ENCODE assay signal across 22 cellular contexts in the genomic region with DNA sequence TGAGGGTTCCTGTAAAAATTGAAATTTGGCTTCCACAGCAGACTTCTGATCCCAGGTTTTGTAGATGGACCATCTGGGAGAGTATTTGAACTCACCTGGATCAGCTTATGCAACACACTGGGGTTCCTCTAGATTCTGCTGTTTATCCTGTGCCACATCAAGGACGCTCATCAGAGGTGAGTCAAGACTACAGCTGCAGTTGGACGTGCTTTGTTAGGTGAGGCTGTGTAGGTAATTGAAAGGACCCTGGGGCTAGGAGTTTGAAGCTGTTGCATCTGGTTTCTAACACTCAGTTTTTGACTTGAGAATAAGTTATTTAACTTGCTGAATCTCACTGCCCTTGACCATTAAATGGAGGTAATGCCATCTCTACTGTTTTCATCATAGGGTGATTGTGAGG.
DNase-seq lines count a peak whose midpoint lies in the region; FAIRE-seq and TF ChIP-seq lines count a peak whose summit lies in the region.
"Had no signal": no experiment of that assay in that cellular context is flagged by ENCODE, and none has a peak within 500 bp of the region (broad histone marks: within the 10 kb centered on the region; RNA-seq: fewer than 3 reads in every experiment).

No MANE protein-coding gene starts in this region.

- H4K8ac ChIP-seq in trophoblast cell (ENCODE audit: low read depth, low read length) = no peak overlapping the region

- H3K4me3 ChIP-seq in bronchial epithelial cell (ENCODE audit: low read depth, low read length) = no peak overlapping the region
- H3K4me3 ChIP-seq in trophoblast cell (ENCODE audit: low read depth, low read length) = no peak overlapping the region
- H3K4me3 ChIP-seq: BLaER1, GM12878, GM23248 had no signal

- no peak overlapping the region for H2BK5ac ChIP-seq in trophoblast cell (ENCODE audit: low read depth, low read length, poor library complexity)

- no peaks in the 10 kb centered on the region for H3K79me2 ChIP-seq in trophoblast cell (ENCODE audit: control insufficient read depth, insufficient read depth, low read length, poor library complexity)

- H3K9me3 ChIP-seq in trophoblast cell (ENCODE audit: insufficient read depth, low read depth, low read length) = no peaks in the 10 kb centered on the region
- H3K9me3 ChIP-seq: BLaER1, Caco-2 had no signal

- H3K27ac ChIP-seq in trophoblast cell (ENCODE audit: low read depth, low read length) = no peak overlapping the region
- H3K27ac ChIP-seq: 22Rv1, BLaER1, C4-2B, GM23248 had no signal

- no peak overlapping the region for H2AK5ac ChIP-seq in trophoblast cell (ENCODE audit: low read length)

- H3K4me2 ChIP-seq in trophoblast cell (ENCODE audit: low read length) = no peak overlapping the region
- H3K4me2 ChIP-seq: BLaER1 had no signal

- peak; percentile 7 for FAIRE-seq in bronchial epithelial cell (lab: Jason Lieb, UNC)
- FAIRE-seq: A204.1, GM12878, GM19239 had no signal

- DNase-seq in NCI-H69 (lab: John Stamatoyannopoulos, UW) = peak; percentile 2
- no peak for DNase-seq in bronchial epithelial cell (ENCODE audit: low read depth)
- DNase-seq in islet precursor cell = peak; percentile 58
- DNase-seq in trophoblast cell = peak; percentile 49 to 65
- no peak for DNase-seq in activated effector memory CD4-positive, alpha-beta T cell treated with Interleukin-2 at 50 U/mL for 16 hours
- no peak for DNase-seq in ecto neural progenitor cell (ENCODE audit: low spot score)
- DNase-seq in hypothalamus (lab: John Stamatoyannopoulos, UW) = no peak
- DNase-seq: Caco-2; CD4-positive, CD25-positive, alpha-beta regulatory T cell; CD8-positive, alpha-beta T cell; DMS 273 treated with DMSO at 0.1 percent for 48 hours; DMS79; EL; GDM1; GM23248; H9 had no signal

- no peak overlapping the region for H2BK12ac ChIP-seq in trophoblast cell (ENCODE audit: low read length)

- no CpG with 5 or more reads among the region's 2 CpGs for WGBS in trophoblast cell (ENCODE audit: extremely low coverage, insufficient coverage, insufficient read length)

- H4K91ac ChIP-seq in trophoblast cell (ENCODE audit: low read depth, low read length) = no peak overlapping the region

- H3K79me1 ChIP-seq in trophoblast cell (ENCODE audit: low read length) = no peaks in the 10 kb centered on the region

- no peak overlapping the region for H3K14ac ChIP-seq in trophoblast cell (ENCODE audit: low read length)

- H2AFZ ChIP-seq in trophoblast cell (ENCODE audit: insufficient read depth, low read length, poor library complexity) = no peak overlapping the region
- H2AFZ ChIP-seq: GM23248 had no signal

- no peak for TF ChIP-seq CTCF in bronchial epithelial cell (IDR thresholded peaks at IDR 0.05; ENCODE audit: insufficient read depth, low read length, severe bottlenecking)

- H2BK120ac ChIP-seq in trophoblast cell (ENCODE audit: insufficient read depth, low read length, poor library complexity) = no peak overlapping the region

- H4K12ac ChIP-seq in trophoblast cell (ENCODE audit: low read depth, low read length) = no peak overlapping the region

- H3K23ac ChIP-seq in trophoblast cell (ENCODE audit: low read length) = no peak overlapping the region

- no peak overlapping the region for H3K9ac ChIP-seq in trophoblast cell (ENCODE audit: low read length)
- H3K9ac ChIP-seq: BLaER1, GM23248 had no signal

- no peaks in the 10 kb centered on the region for H3K27me3 ChIP-seq in bronchial epithelial cell (ENCODE audit: control insufficient read depth, insufficient read depth, low read length)
- H3K27me3 ChIP-seq in trophoblast cell (ENCODE audit: insufficient read depth, low read length) = no peaks in the 10 kb centered on the region
- H3K27me3 ChIP-seq: BLaER1 had no signal

- H3K36me3 ChIP-seq in bronchial epithelial cell (ENCODE audit: control insufficient read depth, insufficient read depth, low read length) = no peaks in the 10 kb centered on the region
- no peaks in the 10 kb centered on the region for H3K36me3 ChIP-seq in trophoblast cell (ENCODE audit: control insufficient read depth in 1 of 2, insufficient read depth in 2 of 2, low read length in 2 of 2)
- H3K36me3 ChIP-seq: BLaER1 had no signal

- no peak overlapping the region for H3K4ac ChIP-seq in trophoblast cell (ENCODE audit: low read depth, low read length)

- H3K4me1 ChIP-seq in trophoblast cell (ENCODE audit: control insufficient read depth in 1 of 2, insufficient read depth in 2 of 2, low read length in 2 of 2) = peaks cover 0 to 10% of the 10 kb centered on the region in 2 experiments
- H3K4me1 ChIP-seq: BLaER1, Caco-2 had no signal

- H3K18ac ChIP-seq in trophoblast cell (ENCODE audit: low read length) = no peak overlapping the region

Comparison
In these comparisons a context has a peak if more than half of its experiments do, and no peak if none do; other contexts are left out.
1. DNase-seq: peak in NCI-H69 (single experiment), islet precursor cell (single experiment) and trophoblast cell (2 of 2); none in bronchial epithelial cell (single experiment), activated effector memory CD4-positive, alpha-beta T cell treated with Interleukin-2 at 50 U/mL for 16 hours (single experiment), ecto neural progenitor cell (single experiment) and hypothalamus (0 of 51).